18 cellular contexts compared by ENCODE assay signal in genomic region chr2:54321062-54321461, GRCh38.
"Had no signal": no experiment of that assay in that cellular context is flagged by ENCODE, and none has a peak within 500 bp of the region (broad histone marks: within the 10 kb centered on the region; RNA-seq: fewer than 3 reads in every experiment).

No MANE protein-coding gene starts in this region.

- H3K4me3 Mint-ChIP-seq: immature natural killer cell, naive B cell, neural progenitor cell, T-cell had no signal

- H3K4me1 Mint-ChIP-seq: immature natural killer cell, naive B cell, T-cell had no signal

- H3K27ac Mint-ChIP-seq: immature natural killer cell, neural progenitor cell, T-cell had no signal

- H3K36me3 Mint-ChIP-seq: immature natural killer cell, neural progenitor cell had no signal

- DNase-seq: activated CD4-positive, alpha-beta T cell treated with anti-CD3 and anti-CD28 coated beads, Interleukin-2, amount 50 U/mL, for 1 hour; activated CD8-positive, alpha-beta memory T cell treated with anti-CD3 and anti-CD28 coated beads for 24 hours; activated naive CD4-positive, alpha-beta T cell; anterior cingulate cortex; heart left ventricle; immature natural killer cell; left colon; naive B cell; ovary; stimulated activated CD4-positive, alpha-beta T cell treated with anti-CD3 and anti-CD28 coated beads, Interleukin-4, amount 100 ng/mL, for 24 hours; stimulated activated naive CD4-positive, alpha-beta T cell treated with Interleukin-2 at 50 U/mL for 16 hours; substantia nigra; T-cell; T-helper 9 cell; uterus had no signal

- H3K4me1 ChIP-seq: uterus had no signal

- H3K36me3 ChIP-seq: heart left ventricle, neural progenitor cell, ovary, tibial nerve, uterus had no signal

- H3K27me3 ChIP-seq: heart left ventricle, neural progenitor cell, ovary, tibial nerve, uterus had no signal

- H3K27ac ChIP-seq: heart left ventricle, neural progenitor cell, ovary, uterus had no signal

- ATAC-seq: activated CD4-positive, CD25-positive, alpha-beta regulatory T cell treated with anti-CD3 and anti-CD28 coated beads, Interleukin-2, amount 50 U/mL, for 24 hours; left colon; T-cell had no signal

- H3K4me3 ChIP-seq: heart left ventricle, neural progenitor cell, ovary, tibial nerve, uterus had no signal

- H3K9me3 ChIP-seq: ovary, uterus had no signal
